24 cellular contexts compared by ENCODE assay signal in the genomic region with DNA sequence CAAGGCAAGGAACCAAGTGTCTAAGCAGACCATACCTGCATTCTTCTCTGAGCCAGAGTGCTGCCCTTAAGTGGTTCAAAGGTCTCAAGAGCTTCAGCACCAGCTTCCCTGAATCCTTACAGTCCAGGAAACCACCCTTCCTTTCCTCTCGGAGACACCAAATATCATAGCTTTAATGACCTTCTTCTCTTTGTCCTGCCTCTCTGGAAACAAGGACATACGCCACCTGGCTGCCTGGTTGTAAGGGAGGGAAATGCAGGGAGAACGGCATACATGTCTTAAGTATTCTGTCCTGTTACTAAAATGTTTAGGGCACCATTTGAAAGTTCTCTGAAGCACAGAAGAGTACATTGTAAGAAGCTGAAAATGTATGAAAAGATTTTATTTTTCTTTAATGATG.
"Had no signal": no experiment of that assay in that cellular context is flagged by ENCODE, and none has a peak within 500 bp of the region (broad histone marks: within the 10 kb centered on the region; RNA-seq: fewer than 3 reads in every experiment).

No MANE protein-coding gene starts in this region.

- H3K36me3 ChIP-seq: brain microvascular endothelial cell, SJCRH30, WERI-Rb-1 had no signal

- ATAC-seq: activated CD4-positive, CD25-positive, alpha-beta regulatory T cell treated with anti-CD3 and anti-CD28 coated beads, Interleukin-2, amount 50 U/mL, for 24 hours; activated CD8-positive, alpha-beta T cell treated with anti-CD3 and anti-CD28 coated beads for 36 hours; activated T-cell treated with anti-CD3 and anti-CD28 coated beads, Interleukin-2, amount 50 U/mL, for 72 hours had no signal

- H3K4me2 ChIP-seq: SK-N-SH had no signal

- H3K9ac ChIP-seq: SK-N-SH had no signal

- H3K4me3 ChIP-seq: SJCRH30 had no signal

- DNase-seq: activated CD4-positive, alpha-beta T cell treated with anti-CD3 and anti-CD28 coated beads for 4 hours; activated CD8-positive, alpha-beta memory T cell treated with anti-CD3 and anti-CD28 coated beads, Interleukin-2, amount 50 U/mL, for 4 hours; activated CD8-positive, alpha-beta T cell treated with anti-CD3 and anti-CD28 coated beads for 36 hours; activated gamma-delta T cell treated with Interleukin-2 at 50 U/mL for 16 hours; activated naive CD4-positive, alpha-beta T cell treated with anti-CD3 and anti-CD28 coated beads, Interleukin-2, amount 10 ng/mL, durations not matched to agents 7 days and 5 days; activated naive CD8-positive, alpha-beta T cell treated with anti-CD3 and anti-CD28 coated beads for 36 hours; activated T-cell treated with anti-CD3 and anti-CD28 coated beads, Interleukin-2, amount 50 U/mL, for 72 hours; brain microvascular endothelial cell; KG1; NCI-H1092 treated with DMSO at 0.1 percent for 48 hours; NCI-H1436; NCI-H1694 treated with DMSO at 0.1 percent for 48 hours; NCI-H2029 treated with DMSO at 0.1 percent for 48 hours; NCI-H2171; NCI-H2227 treated with DMSO at 0.1 percent for 48 hours; NCI-H526; NCI-H774; Right ventricle myocardium superior; RPMI8226; SJCRH30; SK-N-SH; T-helper 1 cell; WERI-Rb-1 had no signal

- H3K27ac ChIP-seq: brain microvascular endothelial cell, SJCRH30, WERI-Rb-1 had no signal

- H3K9me3 ChIP-seq: SJCRH30, SK-N-SH had no signal

- H3K4me1 ChIP-seq: SJCRH30 had no signal

- H3K27me3 ChIP-seq: brain microvascular endothelial cell, SJCRH30 had no signal
